1 cellular context compared by ENCODE assay signal in the genomic region with DNA sequence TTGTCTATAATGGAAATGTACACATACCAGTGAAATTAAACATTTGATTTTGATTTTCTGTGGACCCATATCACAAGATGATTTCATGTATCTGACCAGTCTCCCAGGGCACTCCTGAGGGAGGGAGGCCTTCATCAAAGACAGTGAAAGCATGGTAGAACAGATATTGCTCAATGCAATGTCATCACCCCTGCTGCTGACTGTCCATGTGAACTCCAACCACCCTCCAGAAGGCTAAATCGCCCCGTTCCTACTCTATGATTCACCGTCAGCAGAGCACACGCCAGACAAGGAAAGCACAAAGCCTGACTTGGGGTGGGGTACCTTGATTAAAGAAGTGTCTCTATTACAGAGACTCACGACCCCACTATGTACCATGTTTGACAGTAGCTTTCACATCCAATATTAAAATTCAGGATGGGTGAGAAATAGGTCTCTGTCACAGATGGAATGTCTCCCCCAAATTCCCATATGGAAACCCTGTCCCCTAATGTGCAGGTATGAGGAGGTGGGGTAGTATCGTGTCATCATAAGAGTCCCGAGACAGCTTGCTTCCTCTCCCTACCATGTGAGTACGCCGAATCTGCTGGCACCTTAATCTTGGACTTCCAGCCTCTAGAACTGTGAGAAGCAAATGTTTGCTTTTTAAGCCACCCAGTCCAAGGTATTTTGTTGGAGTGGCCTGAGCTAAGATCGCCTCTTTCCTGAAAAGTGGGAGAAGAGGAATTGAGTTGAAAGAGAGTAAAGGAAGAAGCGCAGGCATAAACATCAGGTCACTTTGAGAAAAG.
A peak's percentile ranks its signal among the peaks of the same experiment; 100 is the strongest.
TF ChIP-seq lines count a peak whose summit lies in the region.

No MANE protein-coding gene starts in this region.

TF ChIP-seq in HepG2, 621 proteins besides CTCF, POLR2A, EP300 and RAD21 (continued from another document and continues in another):
- TF ChIP-seq, protein P1, sequence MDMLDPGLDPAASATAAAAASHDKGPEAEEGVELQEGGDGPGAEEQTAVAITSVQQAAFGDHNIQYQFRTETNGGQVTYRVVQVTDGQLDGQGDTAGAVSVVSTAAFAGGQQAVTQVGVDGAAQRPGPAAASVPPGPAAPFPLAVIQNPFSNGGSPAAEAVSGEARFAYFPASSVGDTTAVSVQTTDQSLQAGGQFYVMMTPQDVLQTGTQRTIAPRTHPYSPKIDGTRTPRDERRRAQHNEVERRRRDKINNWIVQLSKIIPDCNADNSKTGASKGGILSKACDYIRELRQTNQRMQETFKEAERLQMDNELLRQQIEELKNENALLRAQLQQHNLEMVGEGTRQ (IDR thresholded peaks at IDR 0.05; ENCODE audit: low read depth, low read length) = no peak
- TF ChIP-seq, protein P1 (CRISPR knock-in tag; IDR thresholded peaks at IDR 0.05; ENCODE audit: borderline replicate concordance) = no peak
- TF ChIP-seq ATF7 (IDR thresholded peaks at IDR 0.05) (no peak; the same call in 1 of the 2 replicates), ATF7 (CRISPR knock-in tag; IDR thresholded peaks at IDR 0.05) (no peak), TP53 (CRISPR knock-in tag; conservative IDR thresholded peaks at IDR 0.05) (no peak), ZNF652 (CRISPR knock-in tag; IDR thresholded peaks at IDR 0.05; ENCODE audit: borderline replicate concordance, low read depth) (0 out of 2 replicates have a peak, but pooled peaks have one; percentile 39), ZNF337 (CRISPR knock-in tag; IDR thresholded peaks at IDR 0.05; ENCODE audit: borderline replicate concordance, low read depth) (no peak), ZNF136 (CRISPR knock-in tag; IDR thresholded peaks at IDR 0.05; ENCODE audit: low read depth) (no peak), ZSCAN30 (CRISPR knock-in tag; IDR thresholded peaks at IDR 0.05) (no peak), MIER3 (CRISPR knock-in tag; IDR thresholded peaks at IDR 0.05; ENCODE audit: borderline replicate concordance) (peak; percentile 82), CEBPB (IDR thresholded peaks at IDR 0.05; ENCODE audit: borderline replicate concordance, low read depth, low read length) (peak; percentile 99), REXO4 (CRISPR knock-in tag; IDR thresholded peaks at IDR 0.05; ENCODE audit: borderline replicate concordance) (no peak), ZNF367 (CRISPR knock-in tag; IDR thresholded peaks at IDR 0.05; ENCODE audit: borderline replicate concordance) (no peak), ZNF547 (CRISPR knock-in tag; IDR thresholded peaks at IDR 0.05) (no peak), CEBPG (CRISPR knock-in tag; IDR thresholded peaks at IDR 0.05) (peak; percentile 99), MAFG (CRISPR knock-in tag; IDR thresholded peaks at IDR 0.05) (no peak), ZNF83 (CRISPR knock-in tag; IDR thresholded peaks at IDR 0.05; ENCODE audit: borderline replicate concordance) (no peak), ZNF737 (CRISPR knock-in tag; IDR thresholded peaks at IDR 0.05; ENCODE audit: borderline replicate concordance) (no peak), NFKBIZ (CRISPR knock-in tag; IDR thresholded peaks at IDR 0.05) (no peak; the same call in 1 of the 2 replicates), CBX1 (IDR thresholded peaks at IDR 0.05; ENCODE audit: low read depth) (no peak), FIP1L1 (IDR thresholded peaks at IDR 0.05; ENCODE audit: borderline replicate concordance, insufficient read depth, low read depth, low read length) (no peak), ZFP90 (CRISPR knock-in tag; IDR thresholded peaks at IDR 0.05; ENCODE audit: borderline replicate concordance) (no peak), ARNT (IDR thresholded peaks at IDR 0.05) (no peak), ZNF350 (CRISPR knock-in tag; IDR thresholded peaks at IDR 0.05; ENCODE audit: borderline replicate concordance, low read depth) (no peak), SMAD3 (CRISPR knock-in tag; IDR thresholded peaks at IDR 0.05) (peak; percentile 58; the same call in 1 of the 2 replicates), TAF15 (IDR thresholded peaks at IDR 0.05; ENCODE audit: low read depth, low read length, poor library complexity, severe bottlenecking) (no peak), HOXD1 (CRISPR knock-in tag; IDR thresholded peaks at IDR 0.05) (no peak), AKAP8 (CRISPR knock-in tag; IDR thresholded peaks at IDR 0.05) (no peak), ZNF792 (CRISPR knock-in tag; IDR thresholded peaks at IDR 0.05) (0 out of 2 replicates have a peak, but pooled peaks have one; percentile 67), ZNF670 (CRISPR knock-in tag; IDR thresholded peaks at IDR 0.05; ENCODE audit: borderline replicate concordance) (no peak), ZFX (CRISPR knock-in tag; IDR thresholded peaks at IDR 0.05; ENCODE audit: low read depth) (no peak), ISX (CRISPR knock-in tag; conservative IDR thresholded peaks at IDR 0.05) (no peak), ZBTB1 (CRISPR knock-in tag; IDR thresholded peaks at IDR 0.05; ENCODE audit: borderline replicate concordance) (no peak), ZNF143 (CRISPR knock-in tag; IDR thresholded peaks at IDR 0.05) (no peak), NR2F6 (IDR thresholded peaks at IDR 0.05) (peak; percentile 65), NR2F6 (CRISPR knock-in tag; IDR thresholded peaks at IDR 0.05) (peak; percentile 83), ZNF235 (CRISPR knock-in tag; IDR thresholded peaks at IDR 0.05; ENCODE audit: borderline replicate concordance) (no peak), GLI4 (CRISPR knock-in tag; IDR thresholded peaks at IDR 0.05; ENCODE audit: borderline replicate concordance) (no peak)
- TF ChIP-seq, protein P2, sequence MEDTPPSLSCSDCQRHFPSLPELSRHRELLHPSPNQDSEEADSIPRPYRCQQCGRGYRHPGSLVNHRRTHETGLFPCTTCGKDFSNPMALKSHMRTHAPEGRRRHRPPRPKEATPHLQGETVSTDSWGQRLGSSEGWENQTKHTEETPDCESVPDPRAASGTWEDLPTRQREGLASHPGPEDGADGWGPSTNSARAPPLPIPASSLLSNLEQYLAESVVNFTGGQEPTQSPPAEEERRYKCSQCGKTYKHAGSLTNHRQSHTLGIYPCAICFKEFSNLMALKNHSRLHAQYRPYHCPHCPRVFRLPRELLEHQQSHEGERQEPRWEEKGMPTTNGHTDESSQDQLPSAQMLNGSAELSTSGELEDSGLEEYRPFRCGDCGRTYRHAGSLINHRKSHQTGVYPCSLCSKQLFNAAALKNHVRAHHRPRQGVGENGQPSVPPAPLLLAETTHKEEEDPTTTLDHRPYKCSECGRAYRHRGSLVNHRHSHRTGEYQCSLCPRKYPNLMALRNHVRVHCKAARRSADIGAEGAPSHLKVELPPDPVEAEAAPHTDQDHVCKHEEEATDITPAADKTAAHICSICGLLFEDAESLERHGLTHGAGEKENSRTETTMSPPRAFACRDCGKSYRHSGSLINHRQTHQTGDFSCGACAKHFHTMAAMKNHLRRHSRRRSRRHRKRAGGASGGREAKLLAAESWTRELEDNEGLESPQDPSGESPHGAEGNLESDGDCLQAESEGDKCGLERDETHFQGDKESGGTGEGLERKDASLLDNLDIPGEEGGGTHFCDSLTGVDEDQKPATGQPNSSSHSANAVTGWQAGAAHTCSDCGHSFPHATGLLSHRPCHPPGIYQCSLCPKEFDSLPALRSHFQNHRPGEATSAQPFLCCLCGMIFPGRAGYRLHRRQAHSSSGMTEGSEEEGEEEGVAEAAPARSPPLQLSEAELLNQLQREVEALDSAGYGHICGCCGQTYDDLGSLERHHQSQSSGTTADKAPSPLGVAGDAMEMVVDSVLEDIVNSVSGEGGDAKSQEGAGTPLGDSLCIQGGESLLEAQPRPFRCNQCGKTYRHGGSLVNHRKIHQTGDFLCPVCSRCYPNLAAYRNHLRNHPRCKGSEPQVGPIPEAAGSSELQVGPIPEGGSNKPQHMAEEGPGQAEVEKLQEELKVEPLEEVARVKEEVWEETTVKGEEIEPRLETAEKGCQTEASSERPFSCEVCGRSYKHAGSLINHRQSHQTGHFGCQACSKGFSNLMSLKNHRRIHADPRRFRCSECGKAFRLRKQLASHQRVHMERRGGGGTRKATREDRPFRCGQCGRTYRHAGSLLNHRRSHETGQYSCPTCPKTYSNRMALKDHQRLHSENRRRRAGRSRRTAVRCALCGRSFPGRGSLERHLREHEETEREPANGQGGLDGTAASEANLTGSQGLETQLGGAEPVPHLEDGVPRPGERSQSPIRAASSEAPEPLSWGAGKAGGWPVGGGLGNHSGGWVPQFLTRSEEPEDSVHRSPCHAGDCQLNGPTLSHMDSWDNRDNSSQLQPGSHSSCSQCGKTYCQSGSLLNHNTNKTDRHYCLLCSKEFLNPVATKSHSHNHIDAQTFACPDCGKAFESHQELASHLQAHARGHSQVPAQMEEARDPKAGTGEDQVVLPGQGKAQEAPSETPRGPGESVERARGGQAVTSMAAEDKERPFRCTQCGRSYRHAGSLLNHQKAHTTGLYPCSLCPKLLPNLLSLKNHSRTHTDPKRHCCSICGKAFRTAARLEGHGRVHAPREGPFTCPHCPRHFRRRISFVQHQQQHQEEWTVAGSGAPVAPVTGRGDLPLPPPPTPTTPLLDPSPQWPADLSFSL (CRISPR knock-in tag; IDR thresholded peaks at IDR 0.05) = no peak
- TF ChIP-seq, protein P3, sequence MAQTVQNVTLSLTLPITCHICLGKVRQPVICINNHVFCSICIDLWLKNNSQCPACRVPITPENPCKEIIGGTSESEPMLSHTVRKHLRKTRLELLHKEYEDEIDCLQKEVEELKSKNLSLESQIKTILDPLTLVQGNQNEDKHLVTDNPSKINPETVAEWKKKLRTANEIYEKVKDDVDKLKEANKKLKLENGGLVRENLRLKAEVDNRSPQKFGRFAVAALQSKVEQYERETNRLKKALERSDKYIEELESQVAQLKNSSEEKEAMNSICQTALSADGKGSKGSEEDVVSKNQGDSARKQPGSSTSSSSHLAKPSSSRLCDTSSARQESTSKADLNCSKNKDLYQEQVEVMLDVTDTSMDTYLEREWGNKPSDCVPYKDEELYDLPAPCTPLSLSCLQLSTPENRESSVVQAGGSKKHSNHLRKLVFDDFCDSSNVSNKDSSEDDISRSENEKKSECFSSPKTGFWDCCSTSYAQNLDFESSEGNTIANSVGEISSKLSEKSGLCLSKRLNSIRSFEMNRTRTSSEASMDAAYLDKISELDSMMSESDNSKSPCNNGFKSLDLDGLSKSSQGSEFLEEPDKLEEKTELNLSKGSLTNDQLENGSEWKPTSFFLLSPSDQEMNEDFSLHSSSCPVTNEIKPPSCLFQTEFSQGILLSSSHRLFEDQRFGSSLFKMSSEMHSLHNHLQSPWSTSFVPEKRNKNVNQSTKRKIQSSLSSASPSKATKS (CRISPR knock-in tag; IDR thresholded peaks at IDR 0.05) = no peak
- TF ChIP-seq, protein P4, sequence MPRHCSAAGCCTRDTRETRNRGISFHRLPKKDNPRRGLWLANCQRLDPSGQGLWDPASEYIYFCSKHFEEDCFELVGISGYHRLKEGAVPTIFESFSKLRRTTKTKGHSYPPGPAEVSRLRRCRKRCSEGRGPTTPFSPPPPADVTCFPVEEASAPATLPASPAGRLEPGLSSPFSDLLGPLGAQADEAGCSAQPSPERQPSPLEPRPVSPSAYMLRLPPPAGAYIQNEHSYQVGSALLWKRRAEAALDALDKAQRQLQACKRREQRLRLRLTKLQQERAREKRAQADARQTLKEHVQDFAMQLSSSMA (CRISPR knock-in tag; IDR thresholded peaks at IDR 0.05) = 0 out of 2 replicates have a peak, but pooled peaks have one; percentile 57
- TF ChIP-seq, protein P5, sequence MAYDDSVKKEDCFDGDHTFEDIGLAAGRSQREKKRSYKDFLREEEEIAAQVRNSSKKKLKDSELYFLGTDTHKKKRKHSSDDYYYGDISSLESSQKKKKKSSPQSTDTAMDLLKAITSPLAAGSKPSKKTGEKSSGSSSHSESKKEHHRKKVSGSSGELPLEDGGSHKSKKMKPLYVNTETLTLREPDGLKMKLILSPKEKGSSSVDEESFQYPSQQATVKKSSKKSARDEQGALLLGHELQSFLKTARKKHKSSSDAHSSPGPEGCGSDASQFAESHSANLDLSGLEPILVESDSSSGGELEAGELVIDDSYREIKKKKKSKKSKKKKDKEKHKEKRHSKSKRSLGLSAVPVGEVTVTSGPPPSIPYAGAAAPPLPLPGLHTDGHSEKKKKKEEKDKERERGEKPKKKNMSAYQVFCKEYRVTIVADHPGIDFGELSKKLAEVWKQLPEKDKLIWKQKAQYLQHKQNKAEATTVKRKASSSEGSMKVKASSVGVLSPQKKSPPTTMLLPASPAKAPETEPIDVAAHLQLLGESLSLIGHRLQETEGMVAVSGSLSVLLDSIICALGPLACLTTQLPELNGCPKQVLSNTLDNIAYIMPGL (CRISPR knock-in tag; IDR thresholded peaks at IDR 0.05; ENCODE audit: borderline replicate concordance in 1 of 2, low read depth in 1 of 2) = peak in 1 of 2 experiments; percentile 50; a peak in 1 of 4 replicates
- TF ChIP-seq, protein P6, sequence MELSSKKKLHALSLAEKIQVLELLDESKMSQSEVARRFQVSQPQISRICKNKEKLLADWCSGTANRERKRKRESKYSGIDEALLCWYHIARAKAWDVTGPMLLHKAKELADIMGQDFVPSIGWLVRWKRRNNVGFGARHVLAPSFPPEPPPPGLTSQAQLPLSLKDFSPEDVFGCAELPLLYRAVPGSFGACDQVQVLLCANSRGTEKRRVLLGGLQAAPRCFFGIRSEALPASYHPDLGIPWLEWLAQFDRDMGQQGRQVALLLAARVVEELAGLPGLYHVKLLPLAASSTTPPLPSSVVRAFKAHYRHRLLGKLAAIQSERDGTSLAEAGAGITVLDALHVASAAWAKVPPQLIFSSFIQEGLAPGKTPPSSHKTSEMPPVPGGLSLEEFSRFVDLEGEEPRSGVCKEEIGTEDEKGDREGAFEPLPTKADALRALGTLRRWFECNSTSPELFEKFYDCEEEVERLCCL (CRISPR knock-in tag; IDR thresholded peaks at IDR 0.05; ENCODE audit: borderline replicate concordance) = no peak
- TF ChIP-seq, protein P7, sequence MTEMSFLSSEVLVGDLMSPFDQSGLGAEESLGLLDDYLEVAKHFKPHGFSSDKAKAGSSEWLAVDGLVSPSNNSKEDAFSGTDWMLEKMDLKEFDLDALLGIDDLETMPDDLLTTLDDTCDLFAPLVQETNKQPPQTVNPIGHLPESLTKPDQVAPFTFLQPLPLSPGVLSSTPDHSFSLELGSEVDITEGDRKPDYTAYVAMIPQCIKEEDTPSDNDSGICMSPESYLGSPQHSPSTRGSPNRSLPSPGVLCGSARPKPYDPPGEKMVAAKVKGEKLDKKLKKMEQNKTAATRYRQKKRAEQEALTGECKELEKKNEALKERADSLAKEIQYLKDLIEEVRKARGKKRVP (CRISPR knock-in tag; IDR thresholded peaks at IDR 0.05) = peak in 1 of 2 experiments; percentile 91; a peak in 2 of 4 replicates
- TF ChIP-seq, protein P8, sequence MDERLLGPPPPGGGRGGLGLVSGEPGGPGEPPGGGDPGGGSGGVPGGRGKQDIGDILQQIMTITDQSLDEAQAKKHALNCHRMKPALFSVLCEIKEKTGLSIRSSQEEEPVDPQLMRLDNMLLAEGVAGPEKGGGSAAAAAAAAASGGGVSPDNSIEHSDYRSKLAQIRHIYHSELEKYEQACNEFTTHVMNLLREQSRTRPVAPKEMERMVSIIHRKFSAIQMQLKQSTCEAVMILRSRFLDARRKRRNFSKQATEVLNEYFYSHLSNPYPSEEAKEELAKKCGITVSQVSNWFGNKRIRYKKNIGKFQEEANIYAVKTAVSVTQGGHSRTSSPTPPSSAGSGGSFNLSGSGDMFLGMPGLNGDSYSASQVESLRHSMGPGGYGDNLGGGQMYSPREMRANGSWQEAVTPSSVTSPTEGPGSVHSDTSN (CRISPR knock-in tag; IDR thresholded peaks at IDR 0.05) = no peak
- TF ChIP-seq, protein P9, sequence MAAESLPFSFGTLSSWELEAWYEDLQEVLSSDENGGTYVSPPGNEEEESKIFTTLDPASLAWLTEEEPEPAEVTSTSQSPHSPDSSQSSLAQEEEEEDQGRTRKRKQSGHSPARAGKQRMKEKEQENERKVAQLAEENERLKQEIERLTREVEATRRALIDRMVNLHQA (CRISPR knock-in tag; IDR thresholded peaks at IDR 0.05) = no peak
